ENCODE assay signal across 19 cellular contexts in the genomic region with DNA sequence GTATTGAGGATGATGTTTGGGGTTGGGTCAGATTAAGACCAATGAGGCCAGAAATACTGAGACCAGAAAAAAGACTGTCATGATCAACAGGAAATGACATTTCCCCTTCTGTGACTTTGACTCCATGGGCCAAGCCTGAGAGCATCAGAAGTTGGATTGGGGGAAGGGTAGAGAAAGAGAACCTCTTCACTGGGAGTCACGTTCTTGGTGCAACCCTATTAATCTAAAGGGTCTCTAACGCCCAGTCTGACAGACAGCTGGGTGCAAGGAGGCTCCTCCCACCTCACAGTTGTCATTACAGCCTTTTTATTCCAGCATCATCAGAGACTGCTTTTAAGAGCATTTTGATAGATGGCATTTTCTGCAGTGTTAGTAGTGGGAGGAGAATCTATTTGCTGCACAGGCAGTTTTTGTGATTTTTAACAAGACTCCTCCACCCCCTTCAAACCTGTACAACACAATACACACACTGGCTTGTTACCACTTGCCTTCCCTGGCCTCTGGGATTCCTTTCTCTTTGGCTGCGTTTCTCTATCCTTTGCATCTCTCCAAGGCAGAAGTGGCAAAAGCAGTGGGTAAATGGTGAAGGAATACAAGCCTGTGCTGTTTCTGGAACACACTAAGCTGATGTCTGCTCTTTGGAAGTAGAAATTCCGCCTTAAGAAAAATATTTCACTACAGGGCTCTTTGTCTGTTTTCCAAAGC.
DNase-seq lines count a peak whose midpoint lies in the region; ATAC-seq and TF ChIP-seq lines count a peak whose summit lies in the region.
"Had no signal": no experiment of that assay in that cellular context is flagged by ENCODE, and none has a peak within 500 bp of the region (broad histone marks: within the 10 kb centered on the region; RNA-seq: fewer than 3 reads in every experiment).

No MANE protein-coding gene starts in this region.

- H3K9me3 Mint-ChIP-seq in brain (peaks cover 0 to 15% (median 2%) of the 10 kb centered on the region in 5 experiments), naive B cell (peaks cover 0 to 2% (median 0%) of the 10 kb centered on the region in 7 donors)

- H3K4me1 Mint-ChIP-seq in brain = peaks cover 53% of the 10 kb centered on the region
- peaks cover 14 to 16% (median 15%) of the 10 kb centered on the region in 3 donors for H3K4me1 Mint-ChIP-seq in naive B cell

- H3K27ac ChIP-seq in ACC112 (ENCODE audit: low read depth, low read length) = no peak overlapping the region
- no peak overlapping the region for H3K27ac ChIP-seq in upper lobe of left lung
- no peak overlapping the region for H3K27ac ChIP-seq in ovary

- H3F3A ChIP-seq in Loucy (ENCODE audit: low read depth) = no peaks in the 10 kb centered on the region

- ATAC-seq in naive B cell (ENCODE audit: low read depth in 2 of 2) (peak; percentile 28 to 52), upper lobe of left lung (ENCODE audit: low FRiP score in 2 of 2) (no peak), HG02642 (IDR thresholded peaks at IDR 0.05; ENCODE audit: poor library complexity, unreplicated experiment) (no peak)
- ATAC-seq: left lobe of liver had no signal

- no peaks in the 10 kb centered on the region for H3K9me2 ChIP-seq in Loucy (replicated peaks; ENCODE audit: low read depth, low read length)

- no peak for TF ChIP-seq CTCF in Loucy (conservative IDR thresholded peaks at IDR 0.05; ENCODE audit: low read length)
- TF ChIP-seq CTCF in brain (conservative IDR thresholded peaks at IDR 0.05) = no peak
- no peak for TF ChIP-seq CTCF in upper lobe of left lung (IDR thresholded peaks at IDR 0.05)
- TF ChIP-seq CTCF in ovary (IDR thresholded peaks at IDR 0.05) = no peak

- 77 to 86% methylated on average over 4 of the region's 4 CpGs for WGBS in upper lobe of left lung, 2 donors
- 84 to 92% (median 91%) methylated on average over 4 of the region's 4 CpGs for WGBS in ovary, 3 donors

- H2AFZ ChIP-seq in ACC112 (ENCODE audit: low read length, unreplicated experiment) (peak overlapping the region; percentile 86), Loucy (ENCODE audit: low read length) (peak overlapping the region; percentile 53; the same call in 1 of the 2 replicates)

- H3K27me3 Mint-ChIP-seq in brain (peaks cover 6% of the 10 kb centered on the region), naive B cell (no peaks in the 10 kb centered on the region)

- H3K4me3 ChIP-seq in ACC112 (ENCODE audit: low read depth, low read length) (peak overlapping the region; percentile 20; the same call in 1 of the 2 replicates), Loucy (ENCODE audit: low read length, poor library complexity, severe bottlenecking) (no peak overlapping the region), upper lobe of left lung (no peak overlapping the region), ovary (no peak overlapping the region)

- no peak for TF ChIP-seq POLR2A in upper lobe of left lung (IDR thresholded peaks at IDR 0.05)
- TF ChIP-seq POLR2A in ovary (IDR thresholded peaks at IDR 0.05) = no peak

- H4K20me1 ChIP-seq in Loucy (ENCODE audit: insufficient read depth, low read length, poor library complexity, severe bottlenecking) = no peaks in the 10 kb centered on the region

- H3K27ac Mint-ChIP-seq in brain (peak overlapping the region; percentile 32 to 94 (median 92)), naive B cell (no peak overlapping the region)
- H3K27ac Mint-ChIP-seq: T-helper 1 cell treated with Interleukin-12 subunit alpha and Interleukin-12 subunit beta and Interleukin-4 antibody, amounts not matched to agents 30 μg/mL and 1 μg/mL, for 36 hours had no signal

- intact Hi-C loops in ovary (cut with DNase I) = no loop called here

- DNase-seq in naive B cell = no peak
- DNase-seq in upper lobe of left lung = no peak
- DNase-seq in hippocampal formation (lab: John Stamatoyannopoulos, UW) = no peak
- DNase-seq in ovary = no peak
- DNase-seq: activated CD4-positive, CD25-positive, alpha-beta regulatory T cell treated with anti-CD3 and anti-CD28 coated beads, Interleukin-2, amount 50 U/mL, for 72 hours; activated gamma-delta T cell; cerebellar nuclear complex; COR-L47; effector memory CD4-positive, alpha-beta T cell; hypothalamus; NCI-H2081; stimulated activated naive CD4-positive, alpha-beta T cell treated with Interleukin-2 at 50 U/mL for 16 hours; trophoblast cell had no signal

- H3K4me2 ChIP-seq in Loucy (ENCODE audit: low read depth, low read length, poor library complexity, severe bottlenecking) = peak overlapping the region; percentile 25

- H3K4me3 Mint-ChIP-seq in brain (peak overlapping the region in 2 of 5 experiments; percentile 8 to 10), naive B cell (peak overlapping the region in 3 of 8 donors; percentile 1 to 71 (median 12))
- H3K4me3 Mint-ChIP-seq: T-helper 1 cell treated with Interleukin-12 subunit alpha and Interleukin-12 subunit beta and Interleukin-4 antibody, amounts not matched to agents 30 μg/mL and 1 μg/mL, for 36 hours had no signal

- H3K27me3 ChIP-seq in ACC112 (ENCODE audit: insufficient read depth, low read length) = no peaks in the 10 kb centered on the region
- no peaks in the 10 kb centered on the region for H3K27me3 ChIP-seq in Loucy (ENCODE audit: insufficient read depth, low read length, poor library complexity, severe bottlenecking)
- no peaks in the 10 kb centered on the region for H3K27me3 ChIP-seq in upper lobe of left lung
- no peaks in the 10 kb centered on the region for H3K27me3 ChIP-seq in ovary

- H3K79me2 ChIP-seq in ACC112 (ENCODE audit: control insufficient read depth, insufficient read depth, low read length, unreplicated experiment) = no peaks in the 10 kb centered on the region
- no peaks in the 10 kb centered on the region for H3K79me2 ChIP-seq in Loucy (ENCODE audit: insufficient read depth, low read length)

- H3K36me3 Mint-ChIP-seq in brain (no peaks in the 10 kb centered on the region), naive B cell (no peaks in the 10 kb centered on the region)

- H3K36me3 ChIP-seq in ACC112 (ENCODE audit: insufficient read depth, low read length) (no peaks in the 10 kb centered on the region), Loucy (ENCODE audit: insufficient read depth, low read length) (no peaks in the 10 kb centered on the region), upper lobe of left lung (no peaks in the 10 kb centered on the region), ovary (no peaks in the 10 kb centered on the region)

- H3K4me1 ChIP-seq in ACC112 (ENCODE audit: control insufficient read depth, insufficient read depth, low read length, unreplicated experiment) = peaks cover 20% of the 10 kb centered on the region
- peaks cover 10% of the 10 kb centered on the region for H3K4me1 ChIP-seq in Loucy (ENCODE audit: insufficient read depth, low read length, poor library complexity, severe bottlenecking)
- peaks cover 0 to 13% (median 2%) of the 10 kb centered on the region in 4 donors for H3K4me1 ChIP-seq in upper lobe of left lung
- no peaks in the 10 kb centered on the region for H3K4me1 ChIP-seq in ovary (ENCODE audit: insufficient read depth)

- H3K9ac ChIP-seq in Loucy (ENCODE audit: low read depth, low read length, poor library complexity, severe bottlenecking) = no peak overlapping the region

- no peak for TF ChIP-seq EP300 in upper lobe of left lung (IDR thresholded peaks at IDR 0.05)
- TF ChIP-seq EP300 in ovary (IDR thresholded peaks at IDR 0.05) = no peak

- H3K9me3 ChIP-seq in Loucy (ENCODE audit: insufficient read depth, low read depth, low read length) (no peaks in the 10 kb centered on the region), upper lobe of left lung (no peaks in the 10 kb centered on the region), ovary (no peaks in the 10 kb centered on the region)

Comparison
In these comparisons a context has a peak if more than half of its experiments do, and no peak if none do; other contexts are left out.
1. H3K27ac Mint-ChIP-seq: peak in brain (5 of 5); none in naive B cell (0 of 6).
2. ATAC-seq: peak in naive B cell (2 of 2); none in upper lobe of left lung (0 of 2) and HG02642 (single experiment).